9 cellular contexts compared by ENCODE assay signal in the genomic region with DNA sequence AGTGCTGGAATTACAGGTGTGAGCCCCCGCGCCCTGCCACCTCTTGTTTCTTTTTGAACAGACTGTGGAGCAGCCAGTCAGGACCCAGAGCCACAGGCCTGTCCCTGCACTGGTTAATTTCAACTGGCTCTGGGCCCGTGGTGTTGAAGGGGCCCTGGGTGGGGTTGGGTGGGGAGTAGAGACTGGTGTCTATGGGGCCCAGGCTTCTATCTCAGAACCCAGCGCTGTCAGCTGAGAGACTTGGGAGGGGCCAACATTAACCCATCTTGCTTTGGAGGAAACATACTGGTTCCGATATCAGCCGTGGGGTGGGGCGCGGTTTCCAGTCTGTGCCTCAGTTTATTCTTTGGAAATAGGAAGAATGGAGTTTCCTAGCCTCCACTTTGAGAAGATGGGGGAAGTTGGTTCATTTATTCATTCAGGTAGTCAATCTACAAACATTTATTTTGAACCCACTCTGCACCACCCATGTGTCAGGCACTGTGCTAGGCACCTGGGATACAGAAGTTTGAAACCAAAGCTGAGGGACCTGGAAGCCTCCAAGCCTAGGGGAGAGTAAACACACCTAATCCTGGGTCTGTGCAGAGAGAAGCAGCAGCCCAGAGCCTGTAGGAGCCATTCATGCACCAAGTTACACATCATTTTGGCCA. TPM values are rescaled to one million over a fixed set of nuclear protein-coding genes. Genes with fewer than 3 reads are reported as not detected.
"Had no signal": no experiment of that assay in that cellular context is flagged by ENCODE, and none has a peak within 500 bp of the region (broad histone marks: within the 10 kb centered on the region; RNA-seq: fewer than 3 reads in every experiment).

No MANE protein-coding gene starts in this region.

- ATAC-seq: HepG2 had no signal

- H3K27ac ChIP-seq: HL-60 had no signal

- DNase-seq: IMR-90, KBM-7, KG1 had no signal

- FAIRE-seq: HepG2, HTR-8/SVneo had no signal

RNA-seq across cellular contexts. Expression of a gene that starts 15.6 kb away (rescaled TPM):
- total RNA-seq: HepG2, HT-29, HT1080, IMR-90 had no signal
- polyA plus RNA-seq: HepG2, IgD-negative memory B cell, IMR-90 had no signal

RNA-seq across cellular contexts. Expression of a gene that starts 24.9 kb away (rescaled TPM):
- total RNA-seq: HepG2 had no signal
- polyA plus RNA-seq: IgD-negative memory B cell had no signal
